In genomic region chr20:50354690-50355592, GRCh38 we compare ENCODE assay signal across 30 cellular contexts.
DNase-seq lines count a peak whose midpoint lies in the region; ATAC-seq, FAIRE-seq and TF ChIP-seq lines count a peak whose summit lies in the region.
"Had no signal": no experiment of that assay in that cellular context is flagged by ENCODE, and none has a peak within 500 bp of the region (broad histone marks: within the 10 kb centered on the region; RNA-seq: fewer than 3 reads in every experiment).

No MANE protein-coding gene starts in this region.

- H3K4me3 ChIP-seq in kidney (ENCODE audit: low read length in 2 of 2) (no peak overlapping the region), coronary artery (no peak overlapping the region)
- H3K4me3 ChIP-seq: heart left ventricle, left lung, smooth muscle cell had no signal

- TF ChIP-seq CTCF in natural killer cell (IDR thresholded peaks at IDR 0.05), result no peak
- no peak for TF ChIP-seq CTCF in kidney (IDR thresholded peaks at IDR 0.05; ENCODE audit: borderline replicate concordance, extremely low read depth, insufficient read depth)
- no peak for TF ChIP-seq CTCF in coronary artery (IDR thresholded peaks at IDR 0.05)

- no peaks in the 10 kb centered on the region for H3K36me3 ChIP-seq in kidney (ENCODE audit: control insufficient read depth in 1 of 2, insufficient read depth in 2 of 2, low read length in 2 of 2)
- H3K36me3 ChIP-seq: heart left ventricle, left lung had no signal

- DNase-seq in natural killer cell treated with Interleukin-12 subunit alpha and Interleukin-12 subunit beta and Interleukin-15 and Interleukin-18, amount 100 ng/mL, for 72 hours (ENCODE audit: low spot score), result no peak
- DNase-seq in natural killer cell, result no peak
- DNase-seq in SK-MEL-5 (ENCODE audit: low read depth, low spot score), result peak; percentile 32
- DNase-seq in kidney, result peak; percentile 83
- no peak for DNase-seq in RPMI8226
- DNase-seq in coronary artery (ENCODE audit: low spot score), result no peak
- no peak for DNase-seq in OCI-M2 (lab: John Stamatoyannopoulos, UW; ENCODE audit: unreplicated experiment)
- DNase-seq: activated CD4-positive, CD25-positive, alpha-beta regulatory T cell treated with anti-CD3 and anti-CD28 coated beads, Interleukin-2, amount 50 U/mL, for 72 hours; activated CD8-positive, alpha-beta T cell treated with anti-CD3 and anti-CD28 coated beads, Interleukin-2, amount 10 ng/mL, durations not matched to agents 7 days and 5 days; activated effector memory CD4-positive, alpha-beta T cell treated with Interleukin-2 at 50 U/mL for 16 hours; activated naive CD8-positive, alpha-beta T cell treated with anti-CD3 and anti-CD28 coated beads, Interleukin-2, amount 10 ng/mL, durations not matched to agents 7 days and 5 days; activated T-cell treated with anti-CD3 and anti-CD28 coated beads for 4 hours; C1 segment of cervical spinal cord; Calu3; cerebellar nuclear complex; EL; left lung; naive B cell; NCI-H1436 treated with DMSO at 0.1 percent for 48 hours; occipital lobe; Right ventricle myocardium superior; stimulated activated CD4-positive, alpha-beta T cell treated with anti-CD3 and anti-CD28 coated beads, Interleukin-4, amount 100 ng/mL, for 1 hour; stimulated activated naive B cell treated with anti-CD40 and anti-IgM and Interleukin-4, amounts not matched to agents 10 μg/mL and 1 μg/mL and 100 μg/mL, for 72 hours; T-helper 1 cell had no signal

- H3K27me3 Mint-ChIP-seq in natural killer cell treated with Interleukin-12 subunit alpha and Interleukin-12 subunit beta and Interleukin-15 and Interleukin-18, amount 100 ng/mL, for 72 hours, result peaks cover 6 to 10% of the 10 kb centered on the region in 2 donors
- peaks cover 37% of the 10 kb centered on the region in 2 donors for H3K27me3 Mint-ChIP-seq in natural killer cell (ENCODE audit: low read depth in 2 of 2)
- H3K27me3 Mint-ChIP-seq: activated naive CD8-positive, alpha-beta T cell treated with anti-CD3 and anti-CD28 coated beads, Interleukin-2, amount 10 ng/mL, durations not matched to agents 7 days and 5 days had no signal

- no peak for FAIRE-seq in kidney (lab: Jason Lieb, UNC)
- FAIRE-seq: GM12892, TTC549 had no signal

- peaks cover 0 to 2% of the 10 kb centered on the region in 2 donors for H3K4me1 ChIP-seq in kidney (ENCODE audit: control insufficient read depth in 1 of 2, insufficient read depth in 1 of 2, low read depth in 1 of 2, low read length in 2 of 2)

- peaks cover 33 to 43% of the 10 kb centered on the region in 2 donors for H3K4me1 Mint-ChIP-seq in natural killer cell treated with Interleukin-12 subunit alpha and Interleukin-12 subunit beta and Interleukin-15 and Interleukin-18, amount 100 ng/mL, for 72 hours (ENCODE audit: low read depth in 2 of 2)
- H3K4me1 Mint-ChIP-seq in natural killer cell, result peaks cover 24 to 28% of the 10 kb centered on the region in 2 donors

- no peaks in the 10 kb centered on the region for H3K36me3 Mint-ChIP-seq in natural killer cell treated with Interleukin-12 subunit alpha and Interleukin-12 subunit beta and Interleukin-15 and Interleukin-18, amount 100 ng/mL, for 72 hours
- no peaks in the 10 kb centered on the region for H3K36me3 Mint-ChIP-seq in natural killer cell
- H3K36me3 Mint-ChIP-seq: activated naive CD8-positive, alpha-beta T cell treated with anti-CD3 and anti-CD28 coated beads, Interleukin-2, amount 10 ng/mL, durations not matched to agents 7 days and 5 days; naive B cell; stimulated activated naive B cell treated with anti-CD40 and anti-IgM and Interleukin-4, amounts not matched to agents 10 μg/mL and 1 μg/mL and 100 μg/mL, for 72 hours had no signal

- ATAC-seq in natural killer cell treated with Interleukin-12 subunit alpha and Interleukin-12 subunit beta and Interleukin-15 and Interleukin-18, amount 100 ng/mL, for 72 hours, result no peak
- ATAC-seq in natural killer cell, result no peak
- no peak for ATAC-seq in GM21576 (IDR thresholded peaks at IDR 0.05; ENCODE audit: unreplicated experiment)
- ATAC-seq: activated CD8-positive, alpha-beta T cell treated with anti-CD3 and anti-CD28 coated beads, Interleukin-2, amount 10 ng/mL, durations not matched to agents 7 days and 5 days; heart left ventricle; left lung; stimulated activated naive B cell treated with anti-CD40 and anti-IgM and Interleukin-4, amounts not matched to agents 10 μg/mL and 1 μg/mL and 100 μg/mL, for 72 hours had no signal

- intact Hi-C loops in natural killer cell (cut with micrococcal nuclease) (no loop called here), kidney (cut with DNase I) (no loop called here)

- no peak overlapping the region for H3K4me3 Mint-ChIP-seq in natural killer cell treated with Interleukin-12 subunit alpha and Interleukin-12 subunit beta and Interleukin-15 and Interleukin-18, amount 100 ng/mL, for 72 hours
- H3K4me3 Mint-ChIP-seq in natural killer cell, result no peak overlapping the region
- H3K4me3 Mint-ChIP-seq: activated CD8-positive, alpha-beta T cell treated with anti-CD3 and anti-CD28 coated beads, Interleukin-2, amount 10 ng/mL, durations not matched to agents 7 days and 5 days; activated naive CD8-positive, alpha-beta T cell treated with anti-CD3 and anti-CD28 coated beads, Interleukin-2, amount 10 ng/mL, durations not matched to agents 7 days and 5 days; stimulated activated naive B cell treated with anti-CD40 and anti-IgM and Interleukin-4, amounts not matched to agents 10 μg/mL and 1 μg/mL and 100 μg/mL, for 72 hours had no signal

- H3K9ac ChIP-seq in kidney (ENCODE audit: low read length in 2 of 2), result no peak overlapping the region

- H3K9me3 Mint-ChIP-seq in natural killer cell treated with Interleukin-12 subunit alpha and Interleukin-12 subunit beta and Interleukin-15 and Interleukin-18, amount 100 ng/mL, for 72 hours, result no peaks in the 10 kb centered on the region
- H3K9me3 Mint-ChIP-seq in natural killer cell, result no peaks in the 10 kb centered on the region
- H3K9me3 Mint-ChIP-seq: activated naive CD8-positive, alpha-beta T cell treated with anti-CD3 and anti-CD28 coated beads, Interleukin-2, amount 10 ng/mL, durations not matched to agents 7 days and 5 days; naive B cell; stimulated activated naive B cell treated with anti-CD40 and anti-IgM and Interleukin-4, amounts not matched to agents 10 μg/mL and 1 μg/mL and 100 μg/mL, for 72 hours had no signal

- H3K9me3 ChIP-seq in kidney (ENCODE audit: control insufficient read depth in 1 of 2, low read length in 2 of 2), result no peaks in the 10 kb centered on the region
- H3K9me3 ChIP-seq: heart left ventricle, left lung had no signal

- in situ Hi-C loops in SK-MEL-5 (cut with HindIII; ENCODE audit: low pct_unique_long_range_greater_than_20kb, low sequenced_read_pairs), result no loop called here

- peak overlapping the region; percentile 12 to 51 for H3K27ac Mint-ChIP-seq in natural killer cell treated with Interleukin-12 subunit alpha and Interleukin-12 subunit beta and Interleukin-15 and Interleukin-18, amount 100 ng/mL, for 72 hours
- no peak overlapping the region for H3K27ac Mint-ChIP-seq in natural killer cell
- H3K27ac Mint-ChIP-seq: activated CD8-positive, alpha-beta T cell treated with anti-CD3 and anti-CD28 coated beads, Interleukin-2, amount 10 ng/mL, durations not matched to agents 7 days and 5 days; activated naive CD8-positive, alpha-beta T cell treated with anti-CD3 and anti-CD28 coated beads, Interleukin-2, amount 10 ng/mL, durations not matched to agents 7 days and 5 days; naive B cell; stimulated activated naive B cell treated with anti-CD40 and anti-IgM and Interleukin-4, amounts not matched to agents 10 μg/mL and 1 μg/mL and 100 μg/mL, for 72 hours had no signal

- H3K27ac ChIP-seq in kidney (ENCODE audit: low read depth in 2 of 2, low read length in 2 of 2), result no peak overlapping the region
- no peak overlapping the region for H3K27ac ChIP-seq in coronary artery
- H3K27ac ChIP-seq: epithelial cell of prostate, heart left ventricle, left lung had no signal

Comparison
In these comparisons a context has a peak if more than half of its experiments do, and no peak if none do; other contexts are left out.
1. H3K27ac Mint-ChIP-seq: peak in natural killer cell treated with Interleukin-12 subunit alpha and Interleukin-12 subunit beta and Interleukin-15 and Interleukin-18, amount 100 ng/mL, for 72 hours (2 of 2); none in natural killer cell (0 of 2).
2. DNase-seq: peak in SK-MEL-5 (single experiment) and kidney (single experiment); none in natural killer cell treated with Interleukin-12 subunit alpha and Interleukin-12 subunit beta and Interleukin-15 and Interleukin-18, amount 100 ng/mL, for 72 hours (single experiment), natural killer cell (single experiment), RPMI8226 (single experiment), coronary artery (single experiment) and OCI-M2 (single experiment).